1 cellular context compared by ENCODE assay signal in genomic region chr6:109050447-109051102, GRCh38.
TF ChIP-seq lines count a peak whose summit lies in the region.

No MANE protein-coding gene starts in this region.

TF ChIP-seq in HEK293, 187 proteins besides CTCF, POLR2A, EP300 and RAD21 (continued from another document):
- TF ChIP-seq ZNF148 (tag by site-specific recombination; IDR thresholded peaks at IDR 0.05; ENCODE audit: borderline replicate concordance), result no peak
- no peak for TF ChIP-seq ZFHX2 (tag by site-specific recombination; conservative IDR thresholded peaks at IDR 0.05)
- no peak for TF ChIP-seq ZBTB20 (tag by site-specific recombination; IDR thresholded peaks at IDR 0.05)
